In the genomic region with DNA sequence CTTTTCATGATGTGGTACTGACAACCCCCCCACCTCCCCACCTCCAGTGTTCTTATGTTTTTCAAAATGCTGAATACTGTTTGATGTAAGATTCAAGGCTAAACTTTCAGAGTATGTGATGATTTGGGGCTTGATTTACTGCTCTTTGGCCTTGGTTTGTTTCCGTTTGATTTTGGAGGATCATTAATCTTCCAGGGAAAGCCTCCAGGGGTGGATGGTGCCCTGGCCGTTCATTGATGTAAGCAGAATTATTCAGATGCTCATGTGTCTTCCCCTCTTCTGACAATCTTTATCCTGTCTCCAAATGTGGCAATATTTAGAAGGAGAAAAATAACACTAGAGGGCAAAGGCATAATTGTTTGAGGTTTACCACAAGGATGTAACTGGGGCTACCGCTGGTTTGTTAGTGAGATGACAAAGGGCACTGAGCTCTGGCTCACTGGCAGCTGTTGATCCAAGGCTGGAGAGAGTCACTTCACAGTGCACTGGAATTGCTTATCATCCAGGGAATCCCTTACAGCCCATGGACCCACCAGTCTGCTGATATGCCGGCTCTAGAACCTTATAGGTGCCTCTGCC, we compare ENCODE assay signal across 13 cellular contexts. TPM values are rescaled to one million over a fixed set of nuclear protein-coding genes. Genes with fewer than 3 reads are reported as not detected.
DNase-seq lines count a peak whose midpoint lies in the region; ATAC-seq, FAIRE-seq and TF ChIP-seq lines count a peak whose summit lies in the region.
"Had no signal": no experiment of that assay in that cellular context is flagged by ENCODE, and none has a peak within 500 bp of the region (broad histone marks: within the 10 kb centered on the region; RNA-seq: fewer than 3 reads in every experiment).

No MANE protein-coding gene starts in this region.

- POLR2A ChIA-PET in OCI-LY7 (lab: Charles Lee): interaction anchor here (2.9 kb wide), 2 partner anchors 24 to 29 kb away, joined by 11 to 20 read pairs; no protein-coding TSS in a partner anchor

- H3K27ac Mint-ChIP-seq in stimulated activated effector memory CD8-positive, alpha-beta T cell treated with anti-CD3 and anti-CD28 coated beads, Interleukin-12 subunit alpha, Interleukin-12 subunit beta, amount 100 ng/mL, for 72 hours: no peak overlapping the region
- H3K27ac Mint-ChIP-seq: activated naive CD4-positive, alpha-beta T cell treated with anti-CD3 and anti-CD28 coated beads, Interleukin-2, amount 50 U/mL, for 24 hours; stimulated activated memory B cell treated with anti-CD40 and anti-IgM and Interleukin-4, amounts not matched to agents 10 μg/mL and 1 μg/mL and 100 μg/mL, for 72 hours had no signal

- intact Hi-C loops in OCI-LY7 (cut with micrococcal nuclease; ENCODE audit: unreplicated experiment): no loop called here
- intact Hi-C loops in kidney (cut with DNase I): no loop called here
- intact Hi-C loops in testis (cut with DNase I; ENCODE audit: low total_unique reads): no loop called here

- H3K9me3 ChIP-seq in OCI-LY7 (ENCODE audit: low read length): no peaks in the 10 kb centered on the region
- H3K9me3 ChIP-seq in kidney (ENCODE audit: control insufficient read depth in 1 of 2, low read length in 2 of 2): no peaks in the 10 kb centered on the region
- no peaks in the 10 kb centered on the region for H3K9me3 ChIP-seq in testis

- no peaks in the 10 kb centered on the region for H3K36me3 Mint-ChIP-seq in stimulated activated effector memory CD8-positive, alpha-beta T cell treated with anti-CD3 and anti-CD28 coated beads, Interleukin-12 subunit alpha, Interleukin-12 subunit beta, amount 100 ng/mL, for 72 hours
- H3K36me3 Mint-ChIP-seq: activated naive CD4-positive, alpha-beta T cell treated with anti-CD3 and anti-CD28 coated beads, Interleukin-2, amount 50 U/mL, for 24 hours; stimulated activated memory B cell treated with anti-CD40 and anti-IgM and Interleukin-4, amounts not matched to agents 10 μg/mL and 1 μg/mL and 100 μg/mL, for 72 hours had no signal

- peak; percentile 79 for ATAC-seq in stimulated activated effector memory CD8-positive, alpha-beta T cell treated with anti-CD3 and anti-CD28 coated beads, Interleukin-12 subunit alpha, Interleukin-12 subunit beta, amount 100 ng/mL, for 72 hours
- ATAC-seq: HCT116; stimulated activated memory B cell treated with anti-CD40 and anti-IgM and Interleukin-4, amounts not matched to agents 10 μg/mL and 1 μg/mL and 100 μg/mL, for 72 hours had no signal

- no peak for FAIRE-seq in kidney (lab: Jason Lieb, UNC)

- no peak for TF ChIP-seq POLR2A in testis (IDR thresholded peaks at IDR 0.05)

- H4K20me1 ChIP-seq in OCI-LY7 (ENCODE audit: insufficient read depth, low read length): no peaks in the 10 kb centered on the region

- H3K4me1 Mint-ChIP-seq in stimulated activated effector memory CD8-positive, alpha-beta T cell treated with anti-CD3 and anti-CD28 coated beads, Interleukin-12 subunit alpha, Interleukin-12 subunit beta, amount 100 ng/mL, for 72 hours: peaks cover 10% of the 10 kb centered on the region
- H3K4me1 Mint-ChIP-seq: stimulated activated memory B cell treated with anti-CD40 and anti-IgM and Interleukin-4, amounts not matched to agents 10 μg/mL and 1 μg/mL and 100 μg/mL, for 72 hours had no signal

- H3K4me3 Mint-ChIP-seq in stimulated activated effector memory CD8-positive, alpha-beta T cell treated with anti-CD3 and anti-CD28 coated beads, Interleukin-12 subunit alpha, Interleukin-12 subunit beta, amount 100 ng/mL, for 72 hours: no peak overlapping the region
- H3K4me3 Mint-ChIP-seq: activated naive CD4-positive, alpha-beta T cell treated with anti-CD3 and anti-CD28 coated beads, Interleukin-2, amount 50 U/mL, for 24 hours; stimulated activated memory B cell treated with anti-CD40 and anti-IgM and Interleukin-4, amounts not matched to agents 10 μg/mL and 1 μg/mL and 100 μg/mL, for 72 hours had no signal

- H3K9me3 Mint-ChIP-seq in stimulated activated effector memory CD8-positive, alpha-beta T cell treated with anti-CD3 and anti-CD28 coated beads, Interleukin-12 subunit alpha, Interleukin-12 subunit beta, amount 100 ng/mL, for 72 hours: no peaks in the 10 kb centered on the region
- H3K9me3 Mint-ChIP-seq: activated naive CD4-positive, alpha-beta T cell treated with anti-CD3 and anti-CD28 coated beads, Interleukin-2, amount 50 U/mL, for 24 hours; stimulated activated memory B cell treated with anti-CD40 and anti-IgM and Interleukin-4, amounts not matched to agents 10 μg/mL and 1 μg/mL and 100 μg/mL, for 72 hours had no signal

- TF ChIP-seq CTCF in OCI-LY7 (conservative IDR thresholded peaks at IDR 0.05; ENCODE audit: low read length) (no peak), choroid plexus epithelial cell (conservative IDR thresholded peaks at IDR 0.05; ENCODE audit: low read depth, low read length) (no peak), kidney (IDR thresholded peaks at IDR 0.05; ENCODE audit: borderline replicate concordance, extremely low read depth, insufficient read depth) (no peak), testis (IDR thresholded peaks at IDR 0.05) (no peak)

- H3K9ac ChIP-seq in kidney (ENCODE audit: low read length in 2 of 2): no peak overlapping the region

- H3K36me3 ChIP-seq in OCI-LY7 (ENCODE audit: insufficient read depth, low read length) (no peaks in the 10 kb centered on the region), kidney (ENCODE audit: control insufficient read depth in 1 of 2, insufficient read depth in 2 of 2, low read length in 2 of 2) (no peaks in the 10 kb centered on the region), testis (ENCODE audit: low read depth, missing control alignments) (no peaks in the 10 kb centered on the region)

- no peaks in the 10 kb centered on the region for H3K79me2 ChIP-seq in OCI-LY7 (ENCODE audit: insufficient read depth, low read depth, low read length)

- peaks cover 32% of the 10 kb centered on the region for H3K4me1 ChIP-seq in OCI-LY7 (ENCODE audit: insufficient read depth, low read length, poor library complexity, severe bottlenecking)
- H3K4me1 ChIP-seq in kidney (ENCODE audit: control insufficient read depth in 1 of 2, insufficient read depth in 1 of 2, low read depth in 1 of 2, low read length in 2 of 2): peaks cover 3 to 7% of the 10 kb centered on the region in 2 donors
- H3K4me1 ChIP-seq in testis: no peaks in the 10 kb centered on the region

- H3K27me3 ChIP-seq in testis: no peaks in the 10 kb centered on the region

- 59 to 60% methylated on average over 4 of the region's 4 CpGs for WGBS in testis, 2 donors

- no peak overlapping the region for H3K27ac ChIP-seq in OCI-LY7 (ENCODE audit: low read depth, low read length, poor library complexity, severe bottlenecking)
- no peak overlapping the region for H3K27ac ChIP-seq in kidney (ENCODE audit: low read depth in 2 of 2, low read length in 2 of 2)
- no peak overlapping the region for H3K27ac ChIP-seq in testis

- peak overlapping the region; percentile 52; the same call in 1 of the 2 replicates for H3K4me2 ChIP-seq in OCI-LY7 (ENCODE audit: low read length)

- CTCF ChIA-PET in OCI-LY7 (lab: Charles Lee; ENCODE audit: unreplicated experiment): no interaction called here

- H2AFZ ChIP-seq in OCI-LY7 (ENCODE audit: low read length): peak overlapping the region; percentile 71

- no TSS peak for BruUV-seq in OCI-LY7 (replicated peaks; lab: Mats Ljungman, UMichigan)

- H3K9me2 ChIP-seq in OCI-LY7 (ENCODE audit: insufficient read depth, low read length): no peaks in the 10 kb centered on the region

- DNase-seq in HCEC 1CT (peak; percentile 80), OCI-LY7 (ENCODE audit: low spot score) (peak; percentile 16), choroid plexus epithelial cell (ENCODE audit: low read depth) (peak; percentile 54), kidney (no peak), testis (no peak)
- no peak for DNase-seq in stimulated activated effector memory CD8-positive, alpha-beta T cell treated with anti-CD3 and anti-CD28 coated beads, Interleukin-12 subunit alpha, Interleukin-12 subunit beta, amount 100 ng/mL, for 72 hours (ENCODE audit: low spot score in 2 of 2)
- DNase-seq in stimulated activated naive CD4-positive, alpha-beta T cell treated with Interleukin-2 at 50 U/mL for 16 hours (lab: John Stamatoyannopoulos, UW): no peak
- DNase-seq: activated CD4-positive, CD25-positive, alpha-beta regulatory T cell; effector memory CD4-positive, alpha-beta T cell; NCI-H1436 had no signal

- H3K4me3 ChIP-seq in OCI-LY7 (ENCODE audit: low read depth, low read length, poor library complexity, severe bottlenecking) (no peak overlapping the region), choroid plexus epithelial cell (ENCODE audit: low read depth, low read length) (no peak overlapping the region), kidney (ENCODE audit: low read length in 2 of 2) (no peak overlapping the region), testis (no peak overlapping the region)

RNA-seq across cellular contexts. Expression of gene PLCL2, which starts 18.2 kb away (rescaled TPM):
- total RNA-seq in OCI-LY7 (2014; rRNA removed; shearing (Covaris generic)): 41.6 and 42.8 TPM in 2 replicates
- total RNA-seq in OCI-LY7 (2022): 34.1 and 41.1 TPM in 2 replicates
- 19.1 TPM for total RNA-seq in kidney
- 10.5 TPM for polyA plus RNA-seq in kidney (ENCODE audit: insufficient read depth, low read depth, low replicate concordance)
- 10 to 100 TPM; 15.0 to 23.0 TPM for total RNA-seq in testis
- polyA plus RNA-seq in testis (ENCODE audit: insufficient read depth, low read depth, low replicate concordance): 10.7 TPM

Comparison
In these comparisons a context has a peak if more than half of its experiments do, and no peak if none do; other contexts are left out.
1. DNase-seq: peak in HCEC 1CT (single experiment), OCI-LY7 (single experiment) and choroid plexus epithelial cell (single experiment); none in stimulated activated effector memory CD8-positive, alpha-beta T cell treated with anti-CD3 and anti-CD28 coated beads, Interleukin-12 subunit alpha, Interleukin-12 subunit beta, amount 100 ng/mL, for 72 hours (0 of 2), stimulated activated naive CD4-positive, alpha-beta T cell treated with Interleukin-2 at 50 U/mL for 16 hours (single experiment), kidney (single experiment) and testis (single experiment).